Comparison of ENCODE assay signal across 9 cellular contexts in the genomic region with DNA sequence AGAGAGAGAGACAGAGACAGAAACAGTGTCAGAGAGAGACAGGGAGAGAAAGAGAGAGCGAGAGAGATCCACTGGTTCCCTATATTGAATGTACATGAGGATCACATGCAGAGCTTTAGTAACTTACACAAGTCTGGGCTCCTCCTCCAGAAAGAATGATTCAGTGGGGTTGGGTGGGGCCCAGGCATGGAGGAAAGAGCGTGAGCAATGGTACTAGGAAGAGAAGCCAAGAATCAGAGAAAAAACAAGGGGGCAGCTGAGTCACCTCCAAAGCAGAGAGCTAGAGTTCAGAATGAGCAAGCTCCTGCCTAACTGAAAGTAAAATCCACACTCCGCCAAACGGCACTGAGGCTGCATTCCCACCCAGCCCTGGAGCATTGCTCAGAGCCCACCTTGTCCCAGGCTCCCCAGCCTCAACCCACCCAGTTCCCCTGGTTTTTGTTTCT.
DNase-seq lines count a peak whose midpoint lies in the region; ATAC-seq and TF ChIP-seq lines count a peak whose summit lies in the region.
"Had no signal": no experiment of that assay in that cellular context is flagged by ENCODE, and none has a peak within 500 bp of the region (broad histone marks: within the 10 kb centered on the region; RNA-seq: fewer than 3 reads in every experiment).

No MANE protein-coding gene starts in this region.

- no peaks in the 10 kb centered on the region for H3K36me3 ChIP-seq in A673 (ENCODE audit: insufficient read depth, low read length, poor library complexity, severe bottlenecking)

- 49% methylated on average over 4 of the region's 4 CpGs for WGBS in right cardiac atrium

- peak overlapping the region; percentile 61 for H3K4me3 ChIP-seq in right cardiac atrium (ENCODE audit: low read length)
- no peak overlapping the region for H3K4me3 ChIP-seq in A673 (ENCODE audit: low read depth, low read length, poor library complexity, severe bottlenecking)

- no peaks in the 10 kb centered on the region for H3K4me1 Mint-ChIP-seq in activated T-cell treated with anti-CD3 and anti-CD28 coated beads, Interleukin-2, amount 50 U/mL, for 24 hours (ENCODE audit: low read depth)
- peaks cover 6% of the 10 kb centered on the region for H3K4me1 Mint-ChIP-seq in activated T-helper 1 cell treated with anti-CD3 and anti-CD28 coated beads, Interleukin-12 subunit alpha, Interleukin-12 subunit beta, Interleukin-2, Interleukin-4 antibody, amounts not matched to agents 30 ng/mL and 10 ng/mL and 1 ng/mL, durations not matched to agents 14 hours and 24 hours and 36 hours (ENCODE audit: low read depth)
- H3K4me1 Mint-ChIP-seq: activated B cell treated with CpG ODN at 0.5 μM for 24 hours had no signal

- H3K4me3 Mint-ChIP-seq in activated T-cell treated with anti-CD3 and anti-CD28 coated beads, Interleukin-2, amount 50 U/mL, for 24 hours = peak overlapping the region; percentile 35
- no peak overlapping the region for H3K4me3 Mint-ChIP-seq in activated T-helper 1 cell treated with anti-CD3 and anti-CD28 coated beads, Interleukin-12 subunit alpha, Interleukin-12 subunit beta, Interleukin-2, Interleukin-4 antibody, amounts not matched to agents 30 ng/mL and 10 ng/mL and 1 ng/mL, durations not matched to agents 14 hours and 24 hours and 36 hours
- H3K4me3 Mint-ChIP-seq: activated B cell treated with CpG ODN at 0.5 μM for 24 hours had no signal

- no peak for TF ChIP-seq CTCF in A673 (conservative IDR thresholded peaks at IDR 0.05; ENCODE audit: low read depth, low read length)

- no peaks in the 10 kb centered on the region for H3K36me3 Mint-ChIP-seq in activated T-cell treated with anti-CD3 and anti-CD28 coated beads, Interleukin-2, amount 50 U/mL, for 24 hours (ENCODE audit: low read depth)
- H3K36me3 Mint-ChIP-seq in activated T-helper 1 cell treated with anti-CD3 and anti-CD28 coated beads, Interleukin-12 subunit alpha, Interleukin-12 subunit beta, Interleukin-2, Interleukin-4 antibody, amounts not matched to agents 30 ng/mL and 10 ng/mL and 1 ng/mL, durations not matched to agents 14 hours and 24 hours and 36 hours (ENCODE audit: low read depth) = no peaks in the 10 kb centered on the region

- no peak for DNase-seq in activated T-cell treated with anti-CD3 and anti-CD28 coated beads, Interleukin-2, amount 50 U/mL, for 24 hours
- DNase-seq in activated T-cell treated with anti-CD3 and anti-CD28 coated beads for 4 hours (no peak), right cardiac atrium (peak; percentile 55 to 75 (median 73)), stromal cell of bone marrow (ENCODE audit: low read depth) (peak; percentile 98), A673 (ENCODE audit: low spot score) (no peak)
- no peak for DNase-seq in activated T-helper 1 cell treated with anti-CD3 and anti-CD28 coated beads, Interleukin-12 subunit alpha, Interleukin-12 subunit beta, Interleukin-2, Interleukin-4 antibody, amounts not matched to agents 30 ng/mL and 10 ng/mL and 1 ng/mL, durations not matched to agents 14 hours and 24 hours and 36 hours (ENCODE audit: low spot score)
- DNase-seq: activated B cell treated with CpG ODN at 0.5 μM for 24 hours had no signal

- peak overlapping the region; percentile 71 for H3K27ac Mint-ChIP-seq in activated T-cell treated with anti-CD3 and anti-CD28 coated beads, Interleukin-2, amount 50 U/mL, for 24 hours
- H3K27ac Mint-ChIP-seq in activated T-helper 1 cell treated with anti-CD3 and anti-CD28 coated beads, Interleukin-12 subunit alpha, Interleukin-12 subunit beta, Interleukin-2, Interleukin-4 antibody, amounts not matched to agents 30 ng/mL and 10 ng/mL and 1 ng/mL, durations not matched to agents 14 hours and 24 hours and 36 hours = peak overlapping the region; percentile 64
- H3K27ac Mint-ChIP-seq: activated B cell treated with CpG ODN at 0.5 μM for 24 hours had no signal

- ATAC-seq in right cardiac atrium = peak; percentile 92 to 98
- no peak for ATAC-seq in GM18870 (IDR thresholded peaks at IDR 0.05; ENCODE audit: unreplicated experiment)
- ATAC-seq in GM19452 (IDR thresholded peaks at IDR 0.05; ENCODE audit: unreplicated experiment) = no peak

- H3K27ac ChIP-seq in right cardiac atrium (ENCODE audit: low read length) (peak overlapping the region; percentile 85), A673 (ENCODE audit: low read depth, low read length, poor library complexity, severe bottlenecking) (no peak overlapping the region)

- H3K9me3 ChIP-seq in right cardiac atrium (ENCODE audit: control insufficient read depth, low read length) (no peaks in the 10 kb centered on the region), A673 (ENCODE audit: low read depth, low read length, poor library complexity, severe bottlenecking) (peaks cover 4% of the 10 kb centered on the region)

- intact Hi-C loops in activated T-helper 1 cell treated with anti-CD3 and anti-CD28 coated beads, Interleukin-12 subunit alpha, Interleukin-12 subunit beta, Interleukin-2, Interleukin-4 antibody, amounts not matched to agents 30 ng/mL and 10 ng/mL and 1 ng/mL, durations not matched to agents 14 hours and 24 hours and 36 hours (cut with micrococcal nuclease) = no loop called here
- intact Hi-C loops in right cardiac atrium (cut with DNase I) = no loop called here
- intact Hi-C loops in A673 (cut with micrococcal nuclease; ENCODE audit: unreplicated experiment) = no loop called here

- H3K27me3 ChIP-seq in right cardiac atrium (ENCODE audit: control insufficient read depth, insufficient read depth) (no peaks in the 10 kb centered on the region), A673 (replicated peaks; ENCODE audit: insufficient read depth, low read depth, low read length, poor library complexity) (no peaks in the 10 kb centered on the region)

- CTCF ChIA-PET in A673 (lab: Charles Lee) = no interaction called here

- BruUV-seq in A673 (replicated peaks; lab: Mats Ljungman, UMichigan) = no TSS peak

- H3K27me3 Mint-ChIP-seq in activated T-cell treated with anti-CD3 and anti-CD28 coated beads, Interleukin-2, amount 50 U/mL, for 24 hours = no peaks in the 10 kb centered on the region
- no peaks in the 10 kb centered on the region for H3K27me3 Mint-ChIP-seq in activated T-helper 1 cell treated with anti-CD3 and anti-CD28 coated beads, Interleukin-12 subunit alpha, Interleukin-12 subunit beta, Interleukin-2, Interleukin-4 antibody, amounts not matched to agents 30 ng/mL and 10 ng/mL and 1 ng/mL, durations not matched to agents 14 hours and 24 hours and 36 hours (ENCODE audit: insufficient read depth)
- H3K27me3 Mint-ChIP-seq: activated B cell treated with CpG ODN at 0.5 μM for 24 hours had no signal

- POLR2A ChIA-PET in A673 (lab: Charles Lee; ENCODE audit: low non-redundant PET) = no interaction called here

- H3K4me1 ChIP-seq in right cardiac atrium (ENCODE audit: control insufficient read depth, insufficient read depth, low read length) (peaks cover 4% of the 10 kb centered on the region), A673 (ENCODE audit: insufficient read depth, low read length, poor library complexity, severe bottlenecking) (no peaks in the 10 kb centered on the region)

- peaks cover 7% of the 10 kb centered on the region for H3K9me3 Mint-ChIP-seq in activated T-cell treated with anti-CD3 and anti-CD28 coated beads, Interleukin-2, amount 50 U/mL, for 24 hours
- peaks cover 3% of the 10 kb centered on the region for H3K9me3 Mint-ChIP-seq in activated T-helper 1 cell treated with anti-CD3 and anti-CD28 coated beads, Interleukin-12 subunit alpha, Interleukin-12 subunit beta, Interleukin-2, Interleukin-4 antibody, amounts not matched to agents 30 ng/mL and 10 ng/mL and 1 ng/mL, durations not matched to agents 14 hours and 24 hours and 36 hours
- H3K9me3 Mint-ChIP-seq: activated B cell treated with CpG ODN at 0.5 μM for 24 hours had no signal

Comparison
In these comparisons a context has a peak if more than half of its experiments do, and no peak if none do; other contexts are left out.
1. DNase-seq: peak in right cardiac atrium (3 of 3) and stromal cell of bone marrow (single experiment); none in activated T-cell treated with anti-CD3 and anti-CD28 coated beads, Interleukin-2, amount 50 U/mL, for 24 hours (single experiment), activated T-cell treated with anti-CD3 and anti-CD28 coated beads for 4 hours (single experiment), activated T-helper 1 cell treated with anti-CD3 and anti-CD28 coated beads, Interleukin-12 subunit alpha, Interleukin-12 subunit beta, Interleukin-2, Interleukin-4 antibody, amounts not matched to agents 30 ng/mL and 10 ng/mL and 1 ng/mL, durations not matched to agents 14 hours and 24 hours and 36 hours (single experiment) and A673 (single experiment).
2. ATAC-seq: peak in right cardiac atrium (2 of 2); none in GM18870 (single experiment) and GM19452 (single experiment).